In the genomic region with DNA sequence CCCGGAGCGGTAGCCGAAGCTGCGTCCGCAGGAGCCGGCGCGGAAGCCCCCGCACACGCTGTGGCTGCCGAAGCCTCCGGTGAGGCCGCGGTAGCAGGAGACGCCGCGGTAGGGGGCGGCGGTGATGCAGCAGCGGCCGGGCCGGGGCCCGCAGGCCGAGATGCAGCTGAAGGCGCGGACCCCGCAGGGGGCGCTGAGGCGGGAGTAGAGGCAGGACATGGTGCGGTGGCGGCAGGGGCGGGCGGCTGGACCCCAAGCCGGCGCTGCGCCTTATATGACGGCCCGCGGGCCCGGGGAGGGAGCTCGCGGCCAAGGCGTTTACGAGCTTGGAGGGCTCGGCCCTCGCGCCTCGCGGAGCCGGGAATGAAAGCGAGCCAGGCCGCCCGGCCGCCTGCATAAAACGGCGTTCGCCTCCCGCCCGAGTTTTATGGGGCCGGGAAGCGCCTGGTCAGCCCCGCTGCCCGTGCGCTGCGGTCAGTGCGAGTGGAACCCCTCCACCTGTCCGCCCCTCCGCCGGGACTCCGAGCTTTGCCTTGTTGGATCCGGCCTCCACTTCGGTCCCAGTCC, we compare ENCODE assay signal across 13 cellular contexts. TPM values are rescaled to one million over a fixed set of nuclear protein-coding genes. Genes with fewer than 3 reads are reported as not detected.
A peak's percentile ranks its signal among the peaks of the same experiment; 100 is the strongest.
DNase-seq lines count a peak whose midpoint lies in the region; ATAC-seq and TF ChIP-seq lines count a peak whose summit lies in the region.
"Had no signal": no experiment of that assay in that cellular context is flagged by ENCODE, and none has a peak within 500 bp of the region (broad histone marks: within the 10 kb centered on the region; RNA-seq: fewer than 3 reads in every experiment).

No MANE protein-coding gene starts in this region.

- H3K9me3 Mint-ChIP-seq in progenitor cell of endocrine pancreas (ENCODE audit: low read depth), result peaks cover 10% of the 10 kb centered on the region
- H3K9me3 Mint-ChIP-seq: activated CD8-positive, alpha-beta T cell treated with anti-CD3 and anti-CD28 coated beads for 36 hours; CD8-positive, alpha-beta T cell had no signal

- H3K4me1 ChIP-seq in ascending aorta (peaks cover 3 to 5% of the 10 kb centered on the region in 2 donors), iPS-18a (ENCODE audit: control insufficient read depth, low read depth, low read length) (peaks cover 5% of the 10 kb centered on the region), tibial nerve (peaks cover 0 to 12% (median 4%) of the 10 kb centered on the region in 4 donors)

- no peaks in the 10 kb centered on the region for H3K9me3 ChIP-seq in ascending aorta
- H3K9me3 ChIP-seq in iPS-18a (ENCODE audit: control insufficient read depth, low read depth, low read length), result no peaks in the 10 kb centered on the region
- no peaks in the 10 kb centered on the region for H3K9me3 ChIP-seq in tibial nerve

- no peaks in the 10 kb centered on the region for H3K4me1 Mint-ChIP-seq in progenitor cell of endocrine pancreas (ENCODE audit: low read depth)

- H3K27me3 ChIP-seq in ascending aorta (no peaks in the 10 kb centered on the region), iPS-18a (ENCODE audit: control insufficient read depth, insufficient read depth, low read length) (peaks cover 58% of the 10 kb centered on the region), tibial nerve (peaks cover 0 to 67% of the 10 kb centered on the region in 2 donors)

- no peak for TF ChIP-seq EP300 in tibial nerve (IDR thresholded peaks at IDR 0.05)

- no peak overlapping the region for H3K27ac ChIP-seq in ascending aorta
- H3K27ac ChIP-seq in iPS-18a (ENCODE audit: low read length), result no peak overlapping the region
- H3K27ac ChIP-seq in tibial nerve, result no peak overlapping the region

- no peak overlapping the region for H3K9ac ChIP-seq in iPS-18a (ENCODE audit: low read length)

- H3K4me3 Mint-ChIP-seq in progenitor cell of endocrine pancreas (ENCODE audit: low read depth), result no peak overlapping the region
- H3K4me3 Mint-ChIP-seq: activated CD8-positive, alpha-beta T cell treated with anti-CD3 and anti-CD28 coated beads for 36 hours; CD8-positive, alpha-beta T cell had no signal

- TF ChIP-seq POLR2A in tibial nerve (IDR thresholded peaks at IDR 0.05), result no peak

- DNase-seq in ELF-1 (ENCODE audit: low read depth, low spot score), result peak; percentile 66
- DNase-seq in ascending aorta (ENCODE audit: low spot score in 2 of 2), result no peak
- DNase-seq in progenitor cell of endocrine pancreas (ENCODE audit: low spot score, unreplicated experiment), result peak; percentile 31
- no peak for DNase-seq in tibial nerve (ENCODE audit: low spot score in 2 of 2)
- no peak for DNase-seq in DMS 273 (lab: John Stamatoyannopoulos, UW; ENCODE audit: unreplicated experiment)
- no peak for DNase-seq in NCI-H748 treated with DMSO at 0.1 percent for 48 hours (lab: John Stamatoyannopoulos, UW)
- DNase-seq: activated CD8-positive, alpha-beta T cell treated with anti-CD3 and anti-CD28 coated beads for 36 hours; CD8-positive, alpha-beta T cell; NCI-H1417; stimulated activated CD8-positive, alpha-beta memory T cell treated with anti-CD3 and anti-CD28 coated beads, Interleukin-4, amount 100 ng/mL, for 48 hours had no signal

- H3K36me3 Mint-ChIP-seq in progenitor cell of endocrine pancreas (ENCODE audit: insufficient read depth), result no peaks in the 10 kb centered on the region
- H3K36me3 Mint-ChIP-seq: CD8-positive, alpha-beta T cell had no signal

- peak; percentile 4 to 27 (median 12) for TF ChIP-seq CTCF in ascending aorta (IDR thresholded peaks at IDR 0.05)
- TF ChIP-seq CTCF in progenitor cell of endocrine pancreas (IDR thresholded peaks at IDR 0.05; ENCODE audit: unreplicated experiment), result peak; percentile 44
- no peak for TF ChIP-seq CTCF in tibial nerve (IDR thresholded peaks at IDR 0.05)

- H3K36me3 ChIP-seq in ascending aorta (no peaks in the 10 kb centered on the region), iPS-18a (ENCODE audit: control insufficient read depth, low read depth, low read length) (no peaks in the 10 kb centered on the region), tibial nerve (no peaks in the 10 kb centered on the region)

- H3K27me3 Mint-ChIP-seq in progenitor cell of endocrine pancreas, result peaks cover 80% of the 10 kb centered on the region

- H3K4me3 ChIP-seq in ascending aorta, result peak overlapping the region; percentile 44 to 61
- H3K4me3 ChIP-seq in iPS-18a (ENCODE audit: low read length), result peak overlapping the region; percentile 8
- H3K4me3 ChIP-seq in tibial nerve, result peak overlapping the region in 1 of 4 donors; percentile 19

- no peak for ATAC-seq in GM19455 (IDR thresholded peaks at IDR 0.05; ENCODE audit: unreplicated experiment)
- ATAC-seq: activated CD8-positive, alpha-beta T cell treated with anti-CD3 and anti-CD28 coated beads for 36 hours; CD8-positive, alpha-beta T cell had no signal

- 6 to 23% methylated on average over 4 to 47 of the region's 72 CpGs for WGBS in tibial nerve, 2 donors

- intact Hi-C loops in ascending aorta (cut with DNase I), result no loop called here

- no peak overlapping the region for H3K27ac Mint-ChIP-seq in progenitor cell of endocrine pancreas
- H3K27ac Mint-ChIP-seq: activated CD8-positive, alpha-beta T cell treated with anti-CD3 and anti-CD28 coated beads for 36 hours; CD8-positive, alpha-beta T cell had no signal

RNA-seq across cellular contexts. Expression of a gene that starts 16.0 kb away (rescaled TPM):
- total RNA-seq in ascending aorta (0.96 TPM), progenitor cell of endocrine pancreas (not detected in 2 replicates), tibial nerve (not detected)
- total RNA-seq: activated CD8-positive, alpha-beta T cell treated with anti-CD3 and anti-CD28 coated beads for 36 hours had no signal

RNA-seq across cellular contexts. Expression of a gene that starts 25.4 kb away (rescaled TPM):
- total RNA-seq in ascending aorta (153 TPM), progenitor cell of endocrine pancreas (11.6 and 18.2 TPM in 2 replicates), tibial nerve (10 to 100 TPM in 1 of 4 donors, 1 to 10 TPM in 3; 2.5 to 33.9 (median 6.3) TPM)
- total RNA-seq: CD8-positive, alpha-beta T cell; mononuclear cell had no signal

RNA-seq across cellular contexts. Expression of a gene that starts 32.9 kb away (rescaled TPM):
- total RNA-seq in ascending aorta, result not detected
- not detected in 2 replicates for total RNA-seq in progenitor cell of endocrine pancreas
- total RNA-seq in tibial nerve, result not detected
- total RNA-seq: activated CD8-positive, alpha-beta T cell treated with anti-CD3 and anti-CD28 coated beads for 36 hours; CD8-positive, alpha-beta T cell; mononuclear cell had no signal

Comparison
In these comparisons a context has a peak if more than half of its experiments do, and no peak if none do; other contexts are left out.
1. DNase-seq: peak in ELF-1 (single experiment) and progenitor cell of endocrine pancreas (single experiment); none in ascending aorta (0 of 2), tibial nerve (0 of 2), DMS 273 (single experiment) and NCI-H748 treated with DMSO at 0.1 percent for 48 hours (single experiment).
2. CTCF ChIP-seq: peak in ascending aorta (3 of 3) and progenitor cell of endocrine pancreas (single experiment); none in tibial nerve (0 of 5).